ENCODE assay signal across 22 cellular contexts in the genomic region with DNA sequence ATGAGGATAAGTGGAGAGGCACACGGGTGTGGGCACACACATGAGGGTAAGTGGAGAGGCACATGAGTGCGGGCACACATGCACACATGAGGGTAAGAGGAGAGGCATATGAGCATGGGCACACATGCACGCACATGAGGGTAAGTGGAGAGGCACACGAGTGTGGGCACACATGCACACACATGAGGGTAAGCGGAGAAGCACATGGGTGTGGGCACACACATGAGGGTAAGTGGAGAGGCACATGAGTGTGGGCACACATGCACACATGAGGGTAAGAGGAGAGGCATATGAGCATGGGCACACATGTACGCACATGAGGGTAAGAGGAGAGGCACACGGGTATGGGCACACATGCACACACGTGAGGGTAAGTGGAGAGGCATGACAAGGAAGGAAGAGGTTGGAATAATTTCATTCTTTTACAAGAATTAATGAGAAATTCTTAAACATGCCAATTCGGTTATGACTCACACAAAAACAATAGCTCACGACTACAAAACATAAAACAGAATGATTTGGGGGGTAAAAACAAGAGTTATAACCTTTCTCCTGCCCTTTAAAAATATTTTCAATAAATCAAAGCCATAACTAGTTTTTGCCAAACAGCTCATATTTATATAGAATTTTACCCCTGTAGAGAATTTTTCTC.
A peak's percentile ranks its signal among the peaks of the same experiment; 100 is the strongest.
DNase-seq lines count a peak whose midpoint lies in the region; ATAC-seq, FAIRE-seq and TF ChIP-seq lines count a peak whose summit lies in the region.
"Had no signal": no experiment of that assay in that cellular context is flagged by ENCODE, and none has a peak within 500 bp of the region (broad histone marks: within the 10 kb centered on the region; RNA-seq: fewer than 3 reads in every experiment).

No MANE protein-coding gene starts in this region.

- peak; percentile 33 for DNase-seq in AG10803 (ENCODE audit: low read depth)
- DNase-seq in HTR-8/SVneo (ENCODE audit: insufficient read length, low spot score), result no peak
- peak; percentile 61 for DNase-seq in dermis blood vessel endothelial cell
- DNase-seq in neural crest cell (ENCODE audit: low read depth, low spot score), result no peak
- no peak for DNase-seq in stimulated activated CD4-positive, alpha-beta T cell treated with anti-CD3 and anti-CD28 coated beads, Interleukin-2, amount 100 ng/mL, for 48 hours
- DNase-seq in globus pallidus (ENCODE audit: low spot score), result no peak
- no peak for DNase-seq in G401 (ENCODE audit: low spot score)
- DNase-seq: 8988T; ACHN; CD4-positive, CD25-positive, alpha-beta regulatory T cell; DND-41; GOT3; Karpas-422; NCI-H446 treated with DMSO at 0.1 percent for 48 hours; NCI-H526; NCI-H82; PC-9; SJCRH30 had no signal

- in situ Hi-C loops in G401 (cut with HindIII; ENCODE audit: low sequenced_read_pairs), result no loop called here

- no peak overlapping the region for H3K4me3 ChIP-seq in AG10803 (ENCODE audit: low read length)
- H3K4me3 ChIP-seq: BLaER1, PC-9, SJCRH30 had no signal

- peaks cover 11% of the 10 kb centered on the region for H3K4me1 Mint-ChIP-seq in neural crest cell
- H3K4me1 Mint-ChIP-seq: CD4-positive, CD25-positive, alpha-beta regulatory T cell had no signal

- no peaks in the 10 kb centered on the region for H3K36me3 Mint-ChIP-seq in neural crest cell (ENCODE audit: low read depth)
- H3K36me3 Mint-ChIP-seq: CD4-positive, CD25-positive, alpha-beta regulatory T cell had no signal

- peak overlapping the region; percentile 82 for H3K27ac Mint-ChIP-seq in neural crest cell (ENCODE audit: unreplicated experiment)
- H3K27ac Mint-ChIP-seq: CD4-positive, CD25-positive, alpha-beta regulatory T cell had no signal

- no peaks in the 10 kb centered on the region for H3K9me3 Mint-ChIP-seq in neural crest cell

- TF ChIP-seq CTCF in AG10803 (conservative IDR thresholded peaks at IDR 0.05; ENCODE audit: low read length) (no peak), neural crest cell (conservative IDR thresholded peaks at IDR 0.05) (no peak)

- peak; percentile 71 for FAIRE-seq in HTR-8/SVneo (lab: Jason Lieb, UNC)

- no peak for ATAC-seq in HG02763 (IDR thresholded peaks at IDR 0.05; ENCODE audit: unreplicated experiment)
- ATAC-seq: HCT116, Right ventricle myocardium inferior had no signal

- H3K4me3 Mint-ChIP-seq in neural crest cell, result no peak overlapping the region
- H3K4me3 Mint-ChIP-seq: CD4-positive, CD25-positive, alpha-beta regulatory T cell had no signal

- no peaks in the 10 kb centered on the region for H3K27me3 Mint-ChIP-seq in neural crest cell (ENCODE audit: low read depth)
- H3K27me3 Mint-ChIP-seq: CD4-positive, CD25-positive, alpha-beta regulatory T cell had no signal

Comparison
In these comparisons a context has a peak if more than half of its experiments do, and no peak if none do; other contexts are left out.
1. DNase-seq: peak in AG10803 (single experiment) and dermis blood vessel endothelial cell (single experiment); none in HTR-8/SVneo (single experiment), neural crest cell (single experiment), stimulated activated CD4-positive, alpha-beta T cell treated with anti-CD3 and anti-CD28 coated beads, Interleukin-2, amount 100 ng/mL, for 48 hours (0 of 2), globus pallidus (single experiment) and G401 (single experiment).